8 cellular contexts compared by ENCODE assay signal in the genomic region with DNA sequence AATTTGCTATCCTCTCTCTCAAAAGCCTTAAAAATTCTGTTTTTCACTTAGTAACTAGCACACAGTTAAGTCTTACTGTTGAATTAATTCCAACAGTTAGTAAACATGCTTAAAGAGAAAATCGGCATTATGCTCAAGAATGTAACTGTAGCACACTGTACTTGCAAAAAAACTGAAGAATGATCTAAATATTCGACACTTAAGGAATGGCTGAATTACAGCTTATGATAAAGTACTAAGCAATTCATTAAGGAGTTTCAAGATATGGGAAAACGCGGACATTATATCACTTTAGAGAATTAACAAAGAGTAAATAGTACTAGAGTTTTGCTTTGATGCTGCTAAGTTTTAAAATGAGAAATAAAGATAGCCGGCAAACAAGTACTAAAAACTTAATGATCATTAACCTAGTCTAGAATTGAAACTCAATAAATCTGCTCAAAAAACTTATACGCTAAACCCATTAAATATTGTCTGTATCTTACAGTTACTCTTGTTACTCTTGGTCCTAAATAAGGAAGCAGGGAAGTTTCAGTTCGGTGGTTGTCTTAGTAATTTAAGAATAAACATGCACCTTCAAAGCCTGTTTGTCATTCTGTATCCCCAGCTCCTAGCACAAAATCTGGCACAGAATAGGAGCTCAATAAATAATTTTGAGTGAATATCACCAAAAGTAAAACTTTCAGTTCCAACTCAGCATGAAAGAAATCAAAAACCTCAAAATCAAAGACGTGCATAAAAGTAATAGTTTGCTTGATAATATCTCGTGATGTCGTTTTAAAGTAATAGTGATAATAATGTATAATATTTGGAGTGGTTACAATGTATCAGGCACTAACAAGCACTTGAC. TPM values are rescaled to one million over a fixed set of nuclear protein-coding genes. Genes with fewer than 3 reads are reported as not detected.
DNase-seq lines count a peak whose midpoint lies in the region; ATAC-seq and TF ChIP-seq lines count a peak whose summit lies in the region.

No MANE protein-coding gene starts in this region.

- no peak for DNase-seq in CD8-positive, alpha-beta T cell
- no peak for DNase-seq in Karpas-422
- peak; percentile 45 for DNase-seq in astrocyte of the hippocampus (ENCODE audit: low read depth, low spot score)
- no peak for DNase-seq in lower lobe of right lung
- DNase-seq in upper lobe of left lung = no peak
- DNase-seq in epidermal melanocyte (ENCODE audit: insufficient read length, low spot score) = no peak
- no peak for DNase-seq in DMS153 treated with DMSO at 0.1 percent for 48 hours (lab: John Stamatoyannopoulos, UW; ENCODE audit: unreplicated experiment)

- no peaks in the 10 kb centered on the region for H3K9me3 ChIP-seq in CD8-positive, alpha-beta T cell (ENCODE audit: low read length)
- H3K9me3 ChIP-seq in Karpas-422 (ENCODE audit: low read length) (no peaks in the 10 kb centered on the region), lower lobe of right lung (no peaks in the 10 kb centered on the region), upper lobe of left lung (no peaks in the 10 kb centered on the region)

- H3K27me3 ChIP-seq in CD8-positive, alpha-beta T cell (ENCODE audit: insufficient read depth, low read length) = no peaks in the 10 kb centered on the region
- H3K27me3 ChIP-seq in Karpas-422 (ENCODE audit: low read length) (no peaks in the 10 kb centered on the region), lower lobe of right lung (ENCODE audit: low read depth) (no peaks in the 10 kb centered on the region), upper lobe of left lung (no peaks in the 10 kb centered on the region)

- H3K9me2 ChIP-seq in Karpas-422 (replicated peaks; ENCODE audit: insufficient read depth, low read length) = no peaks in the 10 kb centered on the region; the same call in 1 of the 2 replicates

- H4K20me1 ChIP-seq in Karpas-422 (ENCODE audit: insufficient read depth, low read depth, low read length) = no peaks in the 10 kb centered on the region

- H3K27ac Mint-ChIP-seq in CD8-positive, alpha-beta T cell = peak overlapping the region; percentile 97

- WGBS in upper lobe of left lung, 2 donors = 11 to 12% methylated on average over 10 of the region's 10 CpGs

- intact Hi-C loops in CD8-positive, alpha-beta T cell (cut with DNase I, micrococcal nuclease) = loop anchor here (1.0 to 10.0 kb wide), 2 partner anchors 174 to 1455 kb away; partner anchors contain the start of genes ARL5B (in 1 of the 2) and NSUN6 (in 1 of the 2)
- intact Hi-C loops in lower lobe of right lung (cut with DNase I) = no loop called here

- CTCF ChIA-PET in CD8-positive, alpha-beta T cell (lab: Charles Lee) = interaction anchor here (1.3 to 4.4 kb wide), 5 partner anchors 21 to 356 kb away, joined by 4 to 22 read pairs (median 5); partner anchors contain the start of gene VIM

- H3K4me1 Mint-ChIP-seq in CD8-positive, alpha-beta T cell (ENCODE audit: low read depth) = peaks cover 32% of the 10 kb centered on the region

- peaks cover 14% of the 10 kb centered on the region for H3K4me1 ChIP-seq in CD8-positive, alpha-beta T cell (ENCODE audit: insufficient read depth, low read length)
- H3K4me1 ChIP-seq in Karpas-422 (ENCODE audit: low read length) = peaks cover 18% of the 10 kb centered on the region
- H3K4me1 ChIP-seq in lower lobe of right lung = peaks cover 22% of the 10 kb centered on the region
- H3K4me1 ChIP-seq in upper lobe of left lung = peaks cover 7 to 18% (median 12%) of the 10 kb centered on the region in 4 donors

- H3K9me3 Mint-ChIP-seq in CD8-positive, alpha-beta T cell = no peaks in the 10 kb centered on the region

- peak overlapping the region; percentile 99; the same call in 1 of the 2 replicates for H2AFZ ChIP-seq in Karpas-422 (ENCODE audit: low read length)

- peak overlapping the region; percentile 83 for H3K4me3 ChIP-seq in CD8-positive, alpha-beta T cell (ENCODE audit: low read depth, low read length)
- H3K4me3 ChIP-seq in Karpas-422 (ENCODE audit: low read length) = peak overlapping the region; percentile 86
- peak overlapping the region; percentile 81 for H3K4me3 ChIP-seq in lower lobe of right lung
- H3K4me3 ChIP-seq in upper lobe of left lung = peak overlapping the region in 3 of 4 donors; percentile 61 to 78 (median 73)

- TF ChIP-seq EP300 in upper lobe of left lung (IDR thresholded peaks at IDR 0.05) = no peak

- TF ChIP-seq CTCF in CD8-positive, alpha-beta T cell (IDR thresholded peaks at IDR 0.05) = no peak
- TF ChIP-seq CTCF in lower lobe of right lung (IDR thresholded peaks at IDR 0.05) = no peak
- no peak for TF ChIP-seq CTCF in upper lobe of left lung (IDR thresholded peaks at IDR 0.05)

- no peak for TF ChIP-seq POLR2A in upper lobe of left lung (IDR thresholded peaks at IDR 0.05)

- H3K36me3 ChIP-seq in CD8-positive, alpha-beta T cell (ENCODE audit: insufficient read depth, low read length) = no peaks in the 10 kb centered on the region
- no peaks in the 10 kb centered on the region for H3K36me3 ChIP-seq in Karpas-422 (ENCODE audit: insufficient read depth, low read length)
- no peaks in the 10 kb centered on the region for H3K36me3 ChIP-seq in lower lobe of right lung
- H3K36me3 ChIP-seq in upper lobe of left lung = no peaks in the 10 kb centered on the region

- POLR2A ChIA-PET in CD8-positive, alpha-beta T cell (lab: Charles Lee) = interaction anchor here (1.0 to 5.8 kb wide), 5 partner anchors 12 to 176 kb away, joined by 3 to 111 read pairs (median 4); partner anchors contain the start of gene VIM

- peaks cover 8% of the 10 kb centered on the region for H3K36me3 Mint-ChIP-seq in CD8-positive, alpha-beta T cell

- H3K4me2 ChIP-seq in Karpas-422 (ENCODE audit: low read depth, low read length, poor library complexity, severe bottlenecking) = peak overlapping the region; percentile 99

- H3K9ac ChIP-seq in Karpas-422 (ENCODE audit: low read length) = peak overlapping the region; percentile 80

- no peaks in the 10 kb centered on the region for H3K79me2 ChIP-seq in Karpas-422 (ENCODE audit: low read length)

- ATAC-seq in CD8-positive, alpha-beta T cell = no peak
- ATAC-seq in lower lobe of right lung = peak in 1 of 2 donors; percentile 40
- ATAC-seq in upper lobe of left lung (ENCODE audit: low FRiP score in 2 of 2) = peak in 1 of 2 donors; percentile 52
- no peak for ATAC-seq in HG03039 (IDR thresholded peaks at IDR 0.05; ENCODE audit: unreplicated experiment)

- no peaks in the 10 kb centered on the region for H3K27me3 Mint-ChIP-seq in CD8-positive, alpha-beta T cell (ENCODE audit: low read depth)

- H3K4me3 Mint-ChIP-seq in CD8-positive, alpha-beta T cell = peak overlapping the region; percentile 98

- peak overlapping the region; percentile 92 for H3K27ac ChIP-seq in CD8-positive, alpha-beta T cell (ENCODE audit: low read depth, low read length)
- H3K27ac ChIP-seq in Karpas-422 (ENCODE audit: low read length) = no peak overlapping the region
- H3K27ac ChIP-seq in lower lobe of right lung = peak overlapping the region; percentile 90
- peak overlapping the region; percentile 92 to 96 (median 93) for H3K27ac ChIP-seq in upper lobe of left lung

RNA-seq across cellular contexts. Expression of gene TRDMT1, which starts 1.2 kb away (rescaled TPM):
- total RNA-seq in CD8-positive, alpha-beta T cell = 10 to 100 TPM; 10.4 to 11.7 TPM
- total RNA-seq in Karpas-422 (2014; rRNA removed; shearing (Covaris generic); ENCODE audit: low replicate concordance) = 3.1 and 8.3 TPM in 2 replicates
- 7.9 TPM for total RNA-seq in lower lobe of right lung
- 10 to 100 TPM in 2 of 6 donors, 1 to 10 TPM in 4; 5.8 to 22.0 (median 7.4) TPM for total RNA-seq in upper lobe of left lung

RNA-seq across cellular contexts. Expression of gene VIM, which starts 27.8 kb away (rescaled TPM):
- total RNA-seq in CD8-positive, alpha-beta T cell = 100 to 1,000 TPM; 776 to 783 TPM
- 0.54 and 7.0 TPM in 2 replicates for total RNA-seq in Karpas-422 (2014; rRNA removed; shearing (Covaris generic); ENCODE audit: low replicate concordance)
- total RNA-seq in lower lobe of right lung (1,797 TPM), upper lobe of left lung (1,000 to 10,000 TPM in 5 of 6 donors, 100 to 1,000 TPM in 1; 999 to 2,711 (median 1,731) TPM)

Comparison
In these comparisons a context has a peak if more than half of its experiments do, and no peak if none do; other contexts are left out.
1. RNA of gene VIM, which starts 27.8 kb away (total RNA-seq): 1,797 TPM in lower lobe of right lung (single experiment), 999 to 2,711 TPM in upper lobe of left lung and 776 to 783 TPM in CD8-positive, alpha-beta T cell; 0.54 to 7.0 TPM in Karpas-422; every median in the first group is over 10 times any median in the second.
2. Peak in every context shown above with its lines, with median percentiles within 50 percentile points of each other: H3K4me3 ChIP-seq.